13 cellular contexts compared by ENCODE assay signal in genomic region chr14:23362200-23362599, GRCh38. TPM values are rescaled to one million over a fixed set of nuclear protein-coding genes. Genes with fewer than 3 reads are reported as not detected.
DNase-seq lines count a peak whose midpoint lies in the region; TF ChIP-seq lines count a peak whose summit lies in the region.
"Had no signal": no experiment of that assay in that cellular context is flagged by ENCODE, and none has a peak within 500 bp of the region (broad histone marks: within the 10 kb centered on the region; RNA-seq: fewer than 3 reads in every experiment).

No MANE protein-coding gene starts in this region.

- H3K9me3 Mint-ChIP-seq in mesothelial cell of epicardium, result no peaks in the 10 kb centered on the region

- peak overlapping the region; percentile 39 for H3K27ac Mint-ChIP-seq in mesothelial cell of epicardium

- H3K4me3 Mint-ChIP-seq in mesothelial cell of epicardium, result no peak overlapping the region

- peak; percentile 41 for DNase-seq in EH (ENCODE audit: low read depth)
- no peak for DNase-seq in WERI-Rb-1
- no peak for DNase-seq in mesothelial cell of epicardium (ENCODE audit: low spot score in 2 of 2, unreplicated experiment in 2 of 2)
- DNase-seq in mucosa of gallbladder (ENCODE audit: low spot score), result no peak
- DNase-seq in DMS153 (lab: John Stamatoyannopoulos, UW), result no peak
- DNase-seq in activated CD4-positive, alpha-beta T cell treated with anti-CD3 and anti-CD28 coated beads for 4 hours, result no peak
- DNase-seq: DMS79; kidney; NCI-H1417 treated with DMSO at 0.1 percent for 48 hours; stimulated activated CD4-positive, alpha-beta T cell treated with anti-CD3 and anti-CD28 coated beads, Interleukin-15, amount 100 ng/mL, for 24 hours; upper lobe of right lung had no signal

- H3K4me3 ChIP-seq in WERI-Rb-1 (ENCODE audit: low read depth, low read length), result no peak overlapping the region; the same call in 1 of the 2 replicates
- H3K4me3 ChIP-seq: upper lobe of right lung had no signal

- no peaks in the 10 kb centered on the region for H3K27me3 ChIP-seq in WERI-Rb-1 (ENCODE audit: insufficient read depth, low read depth, severe bottlenecking)

- peaks cover 34% of the 10 kb centered on the region for H3K4me1 Mint-ChIP-seq in mesothelial cell of epicardium

- H3K36me3 ChIP-seq in WERI-Rb-1, result peaks cover 54% of the 10 kb centered on the region
- H3K36me3 ChIP-seq: upper lobe of right lung had no signal

- no peaks in the 10 kb centered on the region for H3K27me3 Mint-ChIP-seq in mesothelial cell of epicardium (ENCODE audit: low read depth)

- H3K27ac ChIP-seq in WERI-Rb-1, result peak overlapping the region; percentile 22
- H3K27ac ChIP-seq: RWPE1, upper lobe of right lung had no signal

- H3K36me3 Mint-ChIP-seq in mesothelial cell of epicardium, result peaks cover 4% of the 10 kb centered on the region

- TF ChIP-seq CTCF in WERI-Rb-1 (IDR thresholded peaks at IDR 0.05; ENCODE audit: low read depth, low read length) (peak; percentile 47), mesothelial cell of epicardium (IDR thresholded peaks at IDR 0.05; ENCODE audit: unreplicated experiment) (no peak)

- H3K9me3 ChIP-seq in WERI-Rb-1 (ENCODE audit: severe bottlenecking), result no peaks in the 10 kb centered on the region
- H3K9me3 ChIP-seq: upper lobe of right lung had no signal

RNA-seq across cellular contexts. Expression of gene EFS, which starts 2.8 kb away (rescaled TPM):
- total RNA-seq in mesothelial cell of epicardium, result 76.8 to 82.1 TPM (median 81.2 TPM) in 3 replicates
- 10.8 TPM for total RNA-seq in mucosa of gallbladder
- total RNA-seq: activated CD8-positive, alpha-beta memory T cell treated with anti-CD3 and anti-CD28 coated beads for 36 hours had no signal

RNA-seq across cellular contexts. Expression of gene SLC22A17, which starts 9.5 kb away (rescaled TPM):
- total RNA-seq in mesothelial cell of epicardium, result 47.7 to 50.5 TPM (median 49.0 TPM) in 3 replicates
- 64.3 TPM for total RNA-seq in mucosa of gallbladder

RNA-seq across cellular contexts. Expression of gene IL25, which starts 10.4 kb away (rescaled TPM):
- total RNA-seq in mesothelial cell of epicardium (not detected in 3 replicates), mucosa of gallbladder (not detected)
- total RNA-seq: activated CD8-positive, alpha-beta memory T cell treated with anti-CD3 and anti-CD28 coated beads for 36 hours; kidney; upper lobe of right lung had no signal

RNA-seq across cellular contexts. Expression of gene CMTM5, which starts 14.6 kb away (rescaled TPM):
- total RNA-seq in mesothelial cell of epicardium (0.29 TPM in 1 of 3 replicates, not detected in the others), mucosa of gallbladder (2.2 TPM)
- total RNA-seq: activated CD8-positive, alpha-beta memory T cell treated with anti-CD3 and anti-CD28 coated beads for 36 hours had no signal

RNA-seq across cellular contexts. Expression of gene PABPN1, which starts 40.9 kb away (rescaled TPM):
- total RNA-seq in mesothelial cell of epicardium (354 to 362 TPM (median 361 TPM) in 3 replicates), mucosa of gallbladder (186 TPM)
